In the genomic region with DNA sequence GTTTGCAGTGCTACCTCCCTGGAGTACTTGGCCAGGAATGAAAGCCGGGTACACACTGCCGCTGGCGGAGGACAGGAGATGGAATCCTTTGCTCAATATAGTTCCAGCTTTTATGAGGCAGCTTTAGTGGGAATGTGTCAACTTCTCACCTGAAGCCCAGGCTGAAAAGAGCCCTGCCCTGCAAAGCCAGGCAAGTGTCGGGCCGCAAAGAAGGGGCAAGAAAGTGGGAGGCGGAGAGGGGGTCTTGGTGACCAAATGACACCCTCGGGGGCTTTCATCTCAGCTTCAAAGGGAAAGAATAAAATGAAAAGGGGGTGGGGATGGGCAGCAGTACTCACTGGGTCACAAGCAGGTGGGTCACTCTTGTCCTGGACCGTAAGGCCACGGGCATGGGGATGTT, we compare ENCODE assay signal across 18 cellular contexts.
A peak's percentile ranks its signal among the peaks of the same experiment; 100 is the strongest.
DNase-seq lines count a peak whose midpoint lies in the region; ATAC-seq and TF ChIP-seq lines count a peak whose summit lies in the region.
"Had no signal": no experiment of that assay in that cellular context is flagged by ENCODE, and none has a peak within 500 bp of the region (broad histone marks: within the 10 kb centered on the region; RNA-seq: fewer than 3 reads in every experiment).

No MANE protein-coding gene starts in this region.

- no peak for TF ChIP-seq POLR2A in stomach (IDR thresholded peaks at IDR 0.05)

- intact Hi-C loops in posterior vena cava (cut with DNase I), result no loop called here
- intact Hi-C loops in stomach (cut with DNase I; ENCODE audit: low total_unique reads), result no loop called here

- H3K4me1 ChIP-seq in stomach (no peaks in the 10 kb centered on the region), right atrium auricular region (no peaks in the 10 kb centered on the region)

- DNase-seq in chondrocyte (ENCODE audit: low spot score), result peak; percentile 40
- peak; percentile 25 for DNase-seq in islet precursor cell
- DNase-seq in posterior vena cava (ENCODE audit: low spot score), result peak; percentile 50
- DNase-seq in stomach, result peak; percentile 18
- DNase-seq in activated CD4-positive, alpha-beta T cell treated with anti-CD3 and anti-CD28 coated beads for 4 hours, result no peak
- no peak for DNase-seq in stimulated activated naive CD8-positive, alpha-beta T cell treated with anti-CD3 and anti-CD28 coated beads, Interleukin-15, amount 100 ng/mL, for 72 hours
- DNase-seq in right atrium auricular region (ENCODE audit: low spot score), result no peak
- no peak for DNase-seq in activated CD8-positive, alpha-beta memory T cell treated with anti-CD3 and anti-CD28 coated beads, Interleukin-2, amount 50 U/mL, for 4 hours
- DNase-seq: Calu3; CD4-positive, alpha-beta T cell; COR-L47; DMS53; DMS79 treated with DMSO at 0.1 percent for 48 hours; GF-D8; H9 had no signal

- no peak overlapping the region for H3K27ac ChIP-seq in stomach
- no peak overlapping the region for H3K27ac ChIP-seq in right atrium auricular region
- H3K27ac ChIP-seq: C4-2B had no signal

- peaks cover 6% of the 10 kb centered on the region for H3K9me3 Mint-ChIP-seq in chondrocyte (ENCODE audit: low read depth)
- no peaks in the 10 kb centered on the region for H3K9me3 Mint-ChIP-seq in stimulated activated naive CD8-positive, alpha-beta T cell treated with anti-CD3 and anti-CD28 coated beads, Interleukin-15, amount 100 ng/mL, for 72 hours
- H3K9me3 Mint-ChIP-seq: CD4-positive, alpha-beta T cell; GM23338; H9 had no signal

- TF ChIP-seq EP300 in stomach (IDR thresholded peaks at IDR 0.05), result no peak

- no peaks in the 10 kb centered on the region for H3K27me3 Mint-ChIP-seq in chondrocyte (ENCODE audit: low read depth)
- no peaks in the 10 kb centered on the region for H3K27me3 Mint-ChIP-seq in stimulated activated naive CD8-positive, alpha-beta T cell treated with anti-CD3 and anti-CD28 coated beads, Interleukin-15, amount 100 ng/mL, for 72 hours
- H3K27me3 Mint-ChIP-seq: CD4-positive, alpha-beta T cell had no signal

- H3K36me3 ChIP-seq in stomach (no peaks in the 10 kb centered on the region), right atrium auricular region (no peaks in the 10 kb centered on the region)

- H3K9me3 ChIP-seq in stomach (no peaks in the 10 kb centered on the region), right atrium auricular region (no peaks in the 10 kb centered on the region)

- 86 to 90% (median 88%) methylated on average over 9 of the region's 9 CpGs for WGBS in stomach, 5 donors

- H3K4me3 Mint-ChIP-seq in chondrocyte (ENCODE audit: unreplicated experiment), result no peak overlapping the region
- no peak overlapping the region for H3K4me3 Mint-ChIP-seq in stimulated activated naive CD8-positive, alpha-beta T cell treated with anti-CD3 and anti-CD28 coated beads, Interleukin-15, amount 100 ng/mL, for 72 hours
- H3K4me3 Mint-ChIP-seq: CD4-positive, alpha-beta T cell; GM23338; H9 had no signal

- H3K27ac Mint-ChIP-seq in chondrocyte (ENCODE audit: unreplicated experiment), result no peak overlapping the region
- no peak overlapping the region for H3K27ac Mint-ChIP-seq in stimulated activated naive CD8-positive, alpha-beta T cell treated with anti-CD3 and anti-CD28 coated beads, Interleukin-15, amount 100 ng/mL, for 72 hours
- H3K27ac Mint-ChIP-seq: CD4-positive, alpha-beta T cell; GM23338 had no signal

- H3K4me1 Mint-ChIP-seq in chondrocyte (ENCODE audit: low read depth), result no peaks in the 10 kb centered on the region
- H3K4me1 Mint-ChIP-seq in stimulated activated naive CD8-positive, alpha-beta T cell treated with anti-CD3 and anti-CD28 coated beads, Interleukin-15, amount 100 ng/mL, for 72 hours, result peaks cover 1% of the 10 kb centered on the region
- H3K4me1 Mint-ChIP-seq: GM23338 had no signal

- H3K36me3 Mint-ChIP-seq in chondrocyte (ENCODE audit: low read depth), result peaks cover 1% of the 10 kb centered on the region

- ATAC-seq in stimulated activated naive CD8-positive, alpha-beta T cell treated with anti-CD3 and anti-CD28 coated beads, Interleukin-15, amount 100 ng/mL, for 72 hours, result no peak
- ATAC-seq: GM23338, HCT116 had no signal

- TF ChIP-seq CTCF in chondrocyte (IDR thresholded peaks at IDR 0.05) (no peak), stomach (IDR thresholded peaks at IDR 0.05) (no peak), right atrium auricular region (IDR thresholded peaks at IDR 0.05) (no peak)

- H3K4me3 ChIP-seq in stomach (no peak overlapping the region), right atrium auricular region (no peak overlapping the region)
- H3K4me3 ChIP-seq: GM23338 had no signal

- H3K27me3 ChIP-seq in stomach, result no peaks in the 10 kb centered on the region
- H3K27me3 ChIP-seq in right atrium auricular region, result no peaks in the 10 kb centered on the region

Comparison
In these comparisons a context has a peak if more than half of its experiments do, and no peak if none do; other contexts are left out.
1. DNase-seq: peak in chondrocyte (single experiment), islet precursor cell (single experiment), posterior vena cava (single experiment) and stomach (single experiment); none in activated CD4-positive, alpha-beta T cell treated with anti-CD3 and anti-CD28 coated beads for 4 hours (0 of 2), stimulated activated naive CD8-positive, alpha-beta T cell treated with anti-CD3 and anti-CD28 coated beads, Interleukin-15, amount 100 ng/mL, for 72 hours (0 of 2), right atrium auricular region (single experiment) and activated CD8-positive, alpha-beta memory T cell treated with anti-CD3 and anti-CD28 coated beads, Interleukin-2, amount 50 U/mL, for 4 hours (single experiment).